ENCODE assay signal across 3 cellular contexts in the genomic region with DNA sequence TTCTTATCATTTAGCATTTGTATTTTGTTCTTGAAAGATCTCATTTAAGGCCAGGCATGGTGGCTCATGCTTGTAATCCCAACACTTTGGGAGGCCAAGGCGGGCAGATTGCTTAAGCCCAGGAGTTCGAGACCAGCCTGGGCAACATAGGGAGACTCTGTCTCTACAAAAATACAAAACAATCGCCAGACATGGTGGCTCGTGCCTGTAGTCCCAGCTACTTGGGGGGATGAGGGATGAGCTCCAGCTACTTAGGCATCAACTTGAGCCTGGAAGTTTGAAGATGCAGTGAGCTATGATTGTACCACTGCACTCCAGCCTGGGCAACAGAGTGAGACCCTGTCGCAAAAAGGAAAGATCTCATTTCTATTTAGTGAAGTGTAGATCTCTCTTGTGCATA. TPM values are rescaled to one million over a fixed set of nuclear protein-coding genes. Genes with fewer than 3 reads are reported as not detected.
"Had no signal": no experiment of that assay in that cellular context is flagged by ENCODE, and none has a peak within 500 bp of the region (broad histone marks: within the 10 kb centered on the region; RNA-seq: fewer than 3 reads in every experiment).

No MANE protein-coding gene starts in this region.

RNA-seq across cellular contexts. Expression of a gene that starts 12.9 kb away (rescaled TPM):
- total RNA-seq: activated CD4-positive, alpha-beta T cell treated with anti-CD3 and anti-CD28 coated beads, Interleukin-2, amount 10 ng/mL, durations not matched to agents 24 days and 14 days; activated T-helper 2 cell treated with anti-CD3 and anti-CD28 coated beads, Interferon-gamma antibody, Interleukin-2, Interleukin-4, amounts not matched to agents 10 μg/mL and 5 μg/mL and 100 μg/mL, durations not matched to agents 14 hours and 24 hours and 36 hours; cardiac muscle cell had no signal
